14 cellular contexts compared by ENCODE assay signal in genomic region chr20:38450412-38450975, GRCh38. TPM values are rescaled to one million over a fixed set of nuclear protein-coding genes. Genes with fewer than 3 reads are reported as not detected.
DNase-seq lines count a peak whose midpoint lies in the region; ATAC-seq, FAIRE-seq and TF ChIP-seq lines count a peak whose summit lies in the region.
"Had no signal": no experiment of that assay in that cellular context is flagged by ENCODE, and none has a peak within 500 bp of the region (broad histone marks: within the 10 kb centered on the region; RNA-seq: fewer than 3 reads in every experiment).

No MANE protein-coding gene starts in this region.

- no peak overlapping the region for H3K27ac ChIP-seq in trophoblast cell (ENCODE audit: low read depth, low read length)
- H3K27ac ChIP-seq: ascending aorta, tibial artery had no signal

- no peak for TF ChIP-seq CTCF in bronchial epithelial cell (IDR thresholded peaks at IDR 0.05; ENCODE audit: insufficient read depth, low read length, severe bottlenecking)

- H3K27me3 ChIP-seq in bronchial epithelial cell (ENCODE audit: control insufficient read depth, insufficient read depth, low read length) (no peaks in the 10 kb centered on the region), trophoblast cell (ENCODE audit: insufficient read depth, low read length) (no peaks in the 10 kb centered on the region)
- H3K27me3 ChIP-seq: ascending aorta, tibial artery had no signal

- peaks cover 8% of the 10 kb centered on the region for H3K36me3 ChIP-seq in bronchial epithelial cell (ENCODE audit: control insufficient read depth, insufficient read depth, low read length)
- H3K36me3 ChIP-seq in trophoblast cell (ENCODE audit: control insufficient read depth in 1 of 2, insufficient read depth in 2 of 2, low read length in 2 of 2) = peaks cover 16 to 19% of the 10 kb centered on the region in 2 experiments

- H2BK5ac ChIP-seq in trophoblast cell (ENCODE audit: low read depth, low read length, poor library complexity) = no peak overlapping the region

- H3K9me3 ChIP-seq in trophoblast cell (ENCODE audit: insufficient read depth, low read depth, low read length) = no peaks in the 10 kb centered on the region
- H3K9me3 ChIP-seq: ascending aorta, tibial artery had no signal

- no peak overlapping the region for H4K91ac ChIP-seq in trophoblast cell (ENCODE audit: low read depth, low read length)

- no peak overlapping the region for H2AK5ac ChIP-seq in trophoblast cell (ENCODE audit: low read length)

- H3K14ac ChIP-seq in trophoblast cell (ENCODE audit: low read length) = no peak overlapping the region

- H3K4ac ChIP-seq in trophoblast cell (ENCODE audit: low read depth, low read length) = no peak overlapping the region

- no peak overlapping the region for H3K23ac ChIP-seq in trophoblast cell (ENCODE audit: low read length)

- no CpG with 5 or more reads among the region's 7 CpGs for WGBS in trophoblast cell (ENCODE audit: extremely low coverage, insufficient coverage, insufficient read length)

- peaks cover 12% of the 10 kb centered on the region in 2 experiments for H3K4me1 ChIP-seq in trophoblast cell (ENCODE audit: control insufficient read depth in 1 of 2, insufficient read depth in 2 of 2, low read length in 2 of 2)

- H4K8ac ChIP-seq in trophoblast cell (ENCODE audit: low read depth, low read length) = no peak overlapping the region

- H3K4me3 ChIP-seq in bronchial epithelial cell (ENCODE audit: low read depth, low read length) = no peak overlapping the region
- H3K4me3 ChIP-seq in trophoblast cell (ENCODE audit: low read depth, low read length) = no peak overlapping the region
- H3K4me3 ChIP-seq: ascending aorta, tibial artery had no signal

- H4K12ac ChIP-seq in trophoblast cell (ENCODE audit: low read depth, low read length) = no peak overlapping the region

- no peak overlapping the region for H3K4me2 ChIP-seq in trophoblast cell (ENCODE audit: low read length)

- no peak overlapping the region for H2BK12ac ChIP-seq in trophoblast cell (ENCODE audit: low read length)

- H3K79me2 ChIP-seq in trophoblast cell (ENCODE audit: control insufficient read depth, insufficient read depth, low read length, poor library complexity) = peaks cover 6% of the 10 kb centered on the region

- H3K18ac ChIP-seq in trophoblast cell (ENCODE audit: low read length) = no peak overlapping the region

- DNase-seq in HCEC 1CT (peak; percentile 31), LHCN-M2 (ENCODE audit: low read depth) (peak; percentile 24), bronchial epithelial cell (ENCODE audit: low read depth) (peak; percentile 43), trophoblast cell (peak; percentile 82 to 86), SKM-1 (lab: John Stamatoyannopoulos, UW; ENCODE audit: unreplicated experiment) (no peak)
- DNase-seq in stimulated activated naive CD4-positive, alpha-beta T cell treated with Interleukin-2 at 50 U/mL for 16 hours (lab: John Stamatoyannopoulos, UW) = no peak
- DNase-seq: activated T-cell treated with anti-CD3 and anti-CD28 coated beads, Interleukin-2, amount 50 U/mL, for 1 hour; effector CD8-positive, alpha-beta T cell; immature natural killer cell; NCI-H226; tibial artery had no signal

- no peak for FAIRE-seq in bronchial epithelial cell (lab: Jason Lieb, UNC)
- FAIRE-seq: frontal cortex had no signal

- no peak overlapping the region for H2AFZ ChIP-seq in trophoblast cell (ENCODE audit: insufficient read depth, low read length, poor library complexity)

- H3K79me1 ChIP-seq in trophoblast cell (ENCODE audit: low read length) = peaks cover 4% of the 10 kb centered on the region

- H3K9ac ChIP-seq in trophoblast cell (ENCODE audit: low read length) = no peak overlapping the region

- no peak overlapping the region for H2BK120ac ChIP-seq in trophoblast cell (ENCODE audit: insufficient read depth, low read length, poor library complexity)

- ATAC-seq in GM18868 (IDR thresholded peaks at IDR 0.05; ENCODE audit: unreplicated experiment) = no peak

RNA-seq across cellular contexts. Expression of gene SNHG17, which starts 15.4 kb away (rescaled TPM):
- total RNA-seq in LHCN-M2 (2014; rRNA removed) (5.6 and 6.7 TPM in 2 replicates), bronchial epithelial cell (12.2 and 19.5 TPM in 2 replicates)
- polyA plus RNA-seq in LHCN-M2 (2012) = 16.3 TPM
- polyA plus RNA-seq in trophoblast cell (2013) = 44.8 and 45.5 TPM in 2 replicates

RNA-seq across cellular contexts. Expression of gene RALGAPB, which starts 22.1 kb away (rescaled TPM):
- total RNA-seq in LHCN-M2 (2014; rRNA removed) (18.0 and 21.4 TPM in 2 replicates), bronchial epithelial cell (20.8 and 28.4 TPM in 2 replicates)
- 8.4 TPM for polyA plus RNA-seq in LHCN-M2 (2012)
- polyA plus RNA-seq in trophoblast cell (2013) = 32.2 and 33.1 TPM in 2 replicates

Comparison
In these comparisons a context has a peak if more than half of its experiments do, and no peak if none do; other contexts are left out.
1. DNase-seq: peak in HCEC 1CT (single experiment), LHCN-M2 (single experiment), bronchial epithelial cell (single experiment) and trophoblast cell (2 of 2); none in SKM-1 (single experiment) and stimulated activated naive CD4-positive, alpha-beta T cell treated with Interleukin-2 at 50 U/mL for 16 hours (single experiment).